9 cellular contexts compared by ENCODE assay signal in the genomic region with DNA sequence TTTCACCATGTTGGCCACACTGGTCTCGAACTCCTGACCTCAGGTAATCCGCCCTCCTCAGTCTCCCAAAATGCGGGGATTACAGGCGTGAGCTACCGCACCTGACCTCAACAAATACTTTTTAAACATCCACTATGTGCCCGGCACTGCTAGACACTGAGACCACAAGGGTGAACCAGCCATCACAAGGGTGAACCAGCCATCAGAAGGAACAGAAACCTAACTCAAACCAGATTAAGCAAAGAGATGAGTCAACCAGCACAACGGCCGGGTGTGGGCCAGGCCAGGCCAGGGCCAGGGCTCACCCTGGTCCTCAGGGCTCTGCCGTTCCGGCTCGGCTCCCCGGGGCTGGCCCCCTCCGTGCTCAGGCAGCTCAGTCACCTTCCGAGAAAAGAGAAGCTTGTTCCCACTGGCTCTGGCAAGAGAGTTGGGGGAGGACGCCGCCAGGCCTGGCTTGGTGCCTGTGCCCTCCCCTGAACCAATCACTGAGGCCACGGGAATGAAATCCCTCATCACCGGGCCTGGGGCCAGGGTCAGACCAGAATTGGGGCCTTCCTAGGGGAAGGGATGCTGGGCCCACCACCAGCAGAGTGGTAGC. TPM values are rescaled to one million over a fixed set of nuclear protein-coding genes. Genes with fewer than 3 reads are reported as not detected.
DNase-seq lines count a peak whose midpoint lies in the region; ATAC-seq, FAIRE-seq and TF ChIP-seq lines count a peak whose summit lies in the region.
"Had no signal": no experiment of that assay in that cellular context is flagged by ENCODE, and none has a peak within 500 bp of the region (broad histone marks: within the 10 kb centered on the region; RNA-seq: fewer than 3 reads in every experiment).

No MANE protein-coding gene starts in this region.

- in situ Hi-C loops in GM12878 (cut with MboI) = no loop called here

- no peaks in the 10 kb centered on the region for H3K9me3 Mint-ChIP-seq in naive thymus-derived CD4-positive, alpha-beta T cell
- H3K9me3 Mint-ChIP-seq in activated T-cell treated with anti-CD3 and anti-CD28 coated beads, Interleukin-2, amount 50 U/mL, for 24 hours = no peaks in the 10 kb centered on the region
- no peaks in the 10 kb centered on the region for H3K9me3 Mint-ChIP-seq in H9

- no peaks in the 10 kb centered on the region for H3K27me3 ChIP-seq in GM12878 (replicated peaks in 1 of 2; ENCODE audit: control insufficient read depth in 2 of 2, insufficient read depth in 2 of 2, low read length in 1 of 2)
- no peaks in the 10 kb centered on the region for H3K27me3 ChIP-seq in naive thymus-derived CD4-positive, alpha-beta T cell (ENCODE audit: control insufficient read depth in 2 of 2, insufficient read depth in 2 of 2, low read length in 2 of 2)
- no peaks in the 10 kb centered on the region for H3K27me3 ChIP-seq in H9 (ENCODE audit: insufficient read depth, low read length)

- no peak overlapping the region for H2BK15ac ChIP-seq in H9 (ENCODE audit: low read depth, low read length)

- H3K4me1 ChIP-seq in GM12878 (ENCODE audit: control insufficient read depth, insufficient read depth, low read length) (peaks cover 24% of the 10 kb centered on the region), H9 (ENCODE audit: insufficient read depth, low read length) (no peaks in the 10 kb centered on the region)
- no peaks in the 10 kb centered on the region for H3K4me1 ChIP-seq in naive thymus-derived CD4-positive, alpha-beta T cell (ENCODE audit: control insufficient read depth in 2 of 2, insufficient read depth in 2 of 2, low read length in 2 of 2)

- WGBS in GM12878 (ENCODE audit: insufficient coverage, insufficient replicate concordance, low lambda C conversion rate, missing lambda C conversion rate) = under 1% methylated on average over 15 of the region's 18 CpGs
- no CpG with 5 or more reads among the region's 18 CpGs for WGBS in H9 (ENCODE audit: extremely low coverage, insufficient read length, low lambda C conversion rate)

- H4K8ac ChIP-seq in H9 (replicated peaks; ENCODE audit: insufficient read length, low read depth, low read length) = no peak overlapping the region

- no peak overlapping the region for H2BK120ac ChIP-seq in H9 (ENCODE audit: low read depth, low read length, poor library complexity, severe bottlenecking)

- H3K4me3 ChIP-seq in GM12878 = no peak overlapping the region
- H3K4me3 ChIP-seq in naive thymus-derived CD4-positive, alpha-beta T cell (ENCODE audit: low read length) = no peak overlapping the region

- RAD21 ChIA-PET in GM12878 (lab: Charles Lee; ENCODE audit: unreplicated experiment) = interaction anchor here (0.8 to 7.0 kb wide), 8 partner anchors 14 to 370 kb away, joined by 3 to 118 read pairs (median 4); a partner anchor contains a TSS

- H2AFZ ChIP-seq in GM12878 (ENCODE audit: control insufficient read depth, low read depth, low read length) (peak overlapping the region; percentile 45), H9 (ENCODE audit: low read length) (no peak overlapping the region)

- peak; percentile 89 for FAIRE-seq in GM12878 (lab: Jason Lieb, UNC)
- FAIRE-seq: endothelial cell of umbilical vein had no signal

- H3K23ac ChIP-seq in H9 (ENCODE audit: insufficient read length, low read depth, low read length) = no peak overlapping the region

- H3K4me2 ChIP-seq in GM12878 (ENCODE audit: control insufficient read depth, insufficient read depth) (peak overlapping the region; percentile 51), H9 (ENCODE audit: insufficient read depth, insufficient read length, low read length) (no peak overlapping the region)

- BruUV-seq in GM12878 (replicated peaks; lab: Mats Ljungman, UMichigan) = no TSS peak

- no peak overlapping the region for H2BK12ac ChIP-seq in H9 (ENCODE audit: insufficient read length, low read depth, low read length)

- no peak overlapping the region for H4K5ac ChIP-seq in H9 (ENCODE audit: insufficient read length, low read depth, low read length)

- no peak overlapping the region for H3K18ac ChIP-seq in H9 (ENCODE audit: insufficient read length, low read depth, low read length)

- no peak for TF ChIP-seq RAD21 in GM12878 (IDR thresholded peaks at IDR 0.05; ENCODE audit: insufficient read depth, low read depth, low read length)

- peak in 1 of 2 experiments; percentile 68; a peak in 1 of 4 replicates for TF ChIP-seq EP300 in GM12878 (IDR thresholded peaks at IDR 0.05; ENCODE audit: borderline replicate concordance in 1 of 2, control insufficient read depth in 1 of 2, low read depth in 2 of 2, low read length in 2 of 2)

- no peak overlapping the region for H3K27ac Mint-ChIP-seq in naive thymus-derived CD4-positive, alpha-beta T cell
- no peak overlapping the region for H3K27ac Mint-ChIP-seq in activated T-cell treated with anti-CD3 and anti-CD28 coated beads, Interleukin-2, amount 50 U/mL, for 24 hours
- no peak overlapping the region for H3K27ac Mint-ChIP-seq in H9

- ATAC-seq in HG02759 (IDR thresholded peaks at IDR 0.05; ENCODE audit: unreplicated experiment) (peak; percentile 91), GM12878 (peak; percentile 97), HG03196 (IDR thresholded peaks at IDR 0.05; ENCODE audit: unreplicated experiment) (no peak)
- ATAC-seq in naive thymus-derived CD4-positive, alpha-beta T cell = peak; percentile 84

- no peak for TF ChIP-seq CTCF in GM10248 (IDR thresholded peaks at IDR 0.05; ENCODE audit: control extremely low read depth, extremely low read depth, low read depth, missing control alignments)
- TF ChIP-seq CTCF in GM12878 (IDR thresholded peaks at IDR 0.05 in 2 of 3, conservative IDR thresholded peaks at IDR 0.05 in 1 of 3; ENCODE audit: control insufficient read depth in 2 of 3, extremely low read depth in 1 of 3, insufficient read depth in 1 of 3, low read depth in 3 of 3, low read length in 3 of 3) = no peak
- TF ChIP-seq CTCF in H9 (conservative IDR thresholded peaks at IDR 0.05) = no peak

- TF ChIP-seq POLR2A in GM12878 (IDR thresholded peaks at IDR 0.05; ENCODE audit: low read depth, low read length) = no peak

- SMC1A ChIA-PET in GM12878 (lab: Charles Lee; ENCODE audit: uncharacterized antibody, unreplicated experiment) = interaction anchor here (0.6 to 7.7 kb wide), 5 partner anchors 16 to 240 kb away, joined by 3 to 112 read pairs (median 4); no protein-coding TSS in a partner anchor

- no peak overlapping the region for H3T11ph ChIP-seq in H9 (ENCODE audit: low read length)

- no peaks in the 10 kb centered on the region for H4K20me1 ChIP-seq in GM12878 (ENCODE audit: control insufficient read depth, insufficient read depth)
- H4K20me1 ChIP-seq in H9 (ENCODE audit: control insufficient read depth, insufficient read depth, insufficient read length) = peaks cover 4% of the 10 kb centered on the region

- H2BK5ac ChIP-seq in H9 (ENCODE audit: insufficient read length, low read length) = no peak overlapping the region

- H2BK20ac ChIP-seq in H9 (ENCODE audit: low read depth, low read length, poor library complexity, severe bottlenecking) = no peak overlapping the region

- no peak overlapping the region for H2AK5ac ChIP-seq in H9 (ENCODE audit: insufficient read length, low read length)

- DNase-seq in GM10248 (ENCODE audit: extremely low spot score) (peak; percentile 63), GM12878 (ENCODE audit: low read depth, low spot score) (peak; percentile 83), H9 (no peak)
- DNase-seq in naive thymus-derived CD4-positive, alpha-beta T cell = peak in 1 of 9 donors; percentile 20
- no peak for DNase-seq in stimulated activated CD4-positive, alpha-beta T cell treated with anti-CD3 and anti-CD28 coated beads, Interleukin-4, amount 100 ng/mL, for 24 hours
- DNase-seq in activated T-cell treated with anti-CD3 and anti-CD28 coated beads, Interleukin-2, amount 50 U/mL, for 24 hours = no peak

- H3K79me2 ChIP-seq in GM12878 (ENCODE audit: control insufficient read depth, insufficient read depth, low read length) (no peaks in the 10 kb centered on the region), H9 (ENCODE audit: insufficient read depth, low read length) (no peaks in the 10 kb centered on the region)

- H3K27me3 Mint-ChIP-seq in naive thymus-derived CD4-positive, alpha-beta T cell = peaks cover 0 to 2% (median 0%) of the 10 kb centered on the region in 5 donors
- no peaks in the 10 kb centered on the region for H3K27me3 Mint-ChIP-seq in activated T-cell treated with anti-CD3 and anti-CD28 coated beads, Interleukin-2, amount 50 U/mL, for 24 hours
- no peaks in the 10 kb centered on the region for H3K27me3 Mint-ChIP-seq in H9 (ENCODE audit: low read depth)

- POLR2A ChIA-PET in GM10248 (lab: Yijun Ruan, JAX) = interaction anchor here (0.6 kb wide), 1 partner anchor 10 kb away, joined by 3 read pairs; no protein-coding TSS in a partner anchor
- POLR2A ChIA-PET in GM12878 (lab: Charles Lee) = interaction anchor here (0.6 to 1.8 kb wide), 4 partner anchors 16 to 93 kb away, joined by 3 to 5 read pairs (median 4); no protein-coding TSS in a partner anchor
- POLR2A ChIA-PET in naive thymus-derived CD4-positive, alpha-beta T cell (lab: Charles Lee) = no interaction called here

- no peaks in the 10 kb centered on the region for H3K23me2 ChIP-seq in H9 (ENCODE audit: insufficient read length, low read depth, low read length, poor library complexity, severe bottlenecking)

- H3K27ac ChIP-seq in GM12878 (ENCODE audit: control insufficient read depth, insufficient read depth) (peak overlapping the region; percentile 51), H9 (ENCODE audit: insufficient read length, low read depth, low read length) (no peak overlapping the region)
- no peak overlapping the region for H3K27ac ChIP-seq in naive thymus-derived CD4-positive, alpha-beta T cell (ENCODE audit: low read depth, low read length)

- H3K9ac ChIP-seq in GM12878 (ENCODE audit: control insufficient read depth, insufficient read depth, low read length) = 0 out of 2 replicates have a peak overlapping the region, but pooled peaks have one; percentile 11
- H3K9ac ChIP-seq in H9 (ENCODE audit: extremely low read depth, insufficient read length, low read length) = no peak overlapping the region

- H3K14ac ChIP-seq in H9 (ENCODE audit: insufficient read depth, low read length) = no peak overlapping the region; the same call in 1 of the 2 replicates

- no peak overlapping the region for H3K56ac ChIP-seq in H9 (ENCODE audit: insufficient read length, low read depth, low read length)

- no peaks in the 10 kb centered on the region for H3K36me3 Mint-ChIP-seq in naive thymus-derived CD4-positive, alpha-beta T cell
- no peaks in the 10 kb centered on the region for H3K36me3 Mint-ChIP-seq in activated T-cell treated with anti-CD3 and anti-CD28 coated beads, Interleukin-2, amount 50 U/mL, for 24 hours (ENCODE audit: low read depth)
- no peaks in the 10 kb centered on the region; a peak in 1 of 7 replicates for H3K36me3 Mint-ChIP-seq in H9 (ENCODE audit: insufficient read depth in 1 of 3, low read depth in 3 of 3)

- CTCF ChIA-PET in GM10248 (lab: Yijun Ruan, JAX) (interaction anchor here (0.7 to 7.7 kb wide), 13 partner anchors 12 to 117 kb away, joined by 3 to 176 read pairs (median 4); no protein-coding TSS in a partner anchor), GM12878 (lab: Yijun Ruan, JAX) (interaction anchor here (0.6 to 7.5 kb wide), 11 partner anchors 8 to 377 kb away, joined by 3 to 218 read pairs (median 4); no protein-coding TSS in a partner anchor)
- CTCF ChIA-PET in naive thymus-derived CD4-positive, alpha-beta T cell (lab: Charles Lee) = interaction anchor here (0.6 to 1.5 kb wide), 2 partner anchors 80 to 87 kb away, joined by 3 to 4 read pairs; no protein-coding TSS in a partner anchor

- peaks cover 0 to 5% (median 0%) of the 10 kb centered on the region in 7 donors for H3K4me1 Mint-ChIP-seq in naive thymus-derived CD4-positive, alpha-beta T cell
- no peaks in the 10 kb centered on the region for H3K4me1 Mint-ChIP-seq in activated T-cell treated with anti-CD3 and anti-CD28 coated beads, Interleukin-2, amount 50 U/mL, for 24 hours (ENCODE audit: low read depth)
- H3K4me1 Mint-ChIP-seq in H9 = peaks cover 11 to 21% of the 10 kb centered on the region in 2 experiments

- no peak overlapping the region for H3K4ac ChIP-seq in H9 (ENCODE audit: low read depth, low read length)

- intact Hi-C loops in GM12878 (cut with micrococcal nuclease; ENCODE audit: unreplicated experiment) = loop anchor here (1.0 kb wide), 1 partner anchor 34 kb away; no protein-coding TSS in a partner anchor
- intact Hi-C loops in naive thymus-derived CD4-positive, alpha-beta T cell (cut with micrococcal nuclease) = no loop called here

- H4K91ac ChIP-seq in H9 (ENCODE audit: insufficient read length, low read depth, low read length) = no peak overlapping the region

- no peaks in the 10 kb centered on the region for H3K79me1 ChIP-seq in H9 (ENCODE audit: insufficient read depth, low read depth, low read length, poor library complexity, severe bottlenecking)

- H3K9me3 ChIP-seq in GM12878 (replicated peaks; ENCODE audit: control insufficient read depth, insufficient read depth, low read length) = no peaks in the 10 kb centered on the region
- H3K9me3 ChIP-seq in naive thymus-derived CD4-positive, alpha-beta T cell (ENCODE audit: control insufficient read depth in 2 of 3, low read length in 3 of 3) = no peaks in the 10 kb centered on the region
- no peaks in the 10 kb centered on the region for H3K9me3 ChIP-seq in H9 (ENCODE audit: control insufficient read depth, low read depth, low read length)

- no peaks in the 10 kb centered on the region for H3K36me3 ChIP-seq in GM12878 (ENCODE audit: control insufficient read depth in 2 of 2, insufficient read depth in 2 of 2, low read length in 1 of 2)
- no peaks in the 10 kb centered on the region for H3K36me3 ChIP-seq in naive thymus-derived CD4-positive, alpha-beta T cell (ENCODE audit: control insufficient read depth in 2 of 3, insufficient read depth in 3 of 3, low read length in 3 of 3)

- H3K4me3 Mint-ChIP-seq in naive thymus-derived CD4-positive, alpha-beta T cell = no peak overlapping the region
- no peak overlapping the region for H3K4me3 Mint-ChIP-seq in activated T-cell treated with anti-CD3 and anti-CD28 coated beads, Interleukin-2, amount 50 U/mL, for 24 hours
- no peak overlapping the region for H3K4me3 Mint-ChIP-seq in H9

RNA-seq across cellular contexts. Expression of a gene that starts 4.4 kb away (rescaled TPM):
- total RNA-seq in GM12878 (2013; cell fraction: nucleolus; rRNA removed) = not detected in 2 replicates
- total RNA-seq in GM12878 (2014; rRNA removed) = not detected in 2 replicates
- total RNA-seq in GM12878 (2014; rRNA removed; fragmentation: Illumina TruSeq; extraction: Trizol) = not detected in 2 replicates
- total RNA-seq in GM12878 (2021) = not detected in 2 replicates
- not detected for polyA plus RNA-seq in GM12878 (2011; ENCODE audit: low read depth)
- polyA plus RNA-seq in GM12878 (2011; rRNA removed) = not detected in 2 replicates
- polyA plus RNA-seq in GM12878 (2011; cell fraction: cytosol; rRNA removed) = not detected in 2 replicates
- polyA plus RNA-seq in GM12878 (2011; cell fraction: nucleus; rRNA removed) = not detected in 2 replicates
- 0.11 TPM in 1 of 2 replicates, not detected in the other for polyA plus RNA-seq in GM12878 (2012)
- polyA plus RNA-seq in GM12878 (2014; fragmentation: Illumina TruSeq; extraction: Trizol) = not detected in 2 replicates
- not detected for polyA plus RNA-seq in GM12878 (2014; fragmentation: Nextera tagmentation; extraction: Ambion mirVana)
- not detected in 2 replicates for polyA plus RNA-seq in GM12878 (2014; rRNA removed)
- not detected for polyA plus RNA-seq in GM12878 (2016; fragmentation: Nextera tagmentation; extraction: Ambion mirVana)
- not detected in 2 replicates for polyA minus RNA-seq in GM12878 (2011; rRNA and poly(A)+ RNA removed)
- not detected in 2 replicates for polyA minus RNA-seq in GM12878 (2011; cell fraction: cytosol; rRNA and poly(A)+ RNA removed)
- not detected in 2 replicates for polyA minus RNA-seq in GM12878 (2011; cell fraction: nucleus; rRNA and poly(A)+ RNA removed)
- total RNA-seq in naive thymus-derived CD4-positive, alpha-beta T cell = not detected
- not detected for polyA plus RNA-seq in naive thymus-derived CD4-positive, alpha-beta T cell
- total RNA-seq in H9 (2021) = not detected in 2 replicates
- total RNA-seq: endothelial cell of umbilical vein had no signal
- polyA plus RNA-seq: endothelial cell of umbilical vein had no signal

Comparison
In these comparisons a context has a peak if more than half of its experiments do, and no peak if none do; other contexts are left out.
1. DNase-seq: peak in GM10248 (single experiment) and GM12878 (single experiment); none in stimulated activated CD4-positive, alpha-beta T cell treated with anti-CD3 and anti-CD28 coated beads, Interleukin-4, amount 100 ng/mL, for 24 hours (single experiment), activated T-cell treated with anti-CD3 and anti-CD28 coated beads, Interleukin-2, amount 50 U/mL, for 24 hours (single experiment) and H9 (single experiment).